Comparison of ENCODE assay signal across 8 cellular contexts in genomic region chr10:46572765-46573164, GRCh38. TPM values are rescaled to one million over a fixed set of nuclear protein-coding genes. Genes with fewer than 3 reads are reported as not detected.
"Had no signal": no experiment of that assay in that cellular context is flagged by ENCODE, and none has a peak within 500 bp of the region (broad histone marks: within the 10 kb centered on the region; RNA-seq: fewer than 3 reads in every experiment).

No MANE protein-coding gene starts in this region.

RNA-seq across cellular contexts. Expression of gene SYT15, which starts 6.2 kb away (rescaled TPM):
- polyA plus RNA-seq: neural cell had no signal

RNA-seq across cellular contexts. Expression of gene GPRIN2, which starts 16.3 kb away (rescaled TPM):
- total RNA-seq: fibroblast of lung; mesenteric fat pad; mononuclear cell; naive thymus-derived CD8-positive, alpha-beta T cell; osteoblast; posterior vena cava had no signal
- polyA plus RNA-seq: fibroblast of lung; heart right ventricle; naive thymus-derived CD8-positive, alpha-beta T cell had no signal
